ENCODE assay signal across 8 cellular contexts in genomic region chr1:228101614-228101993, GRCh38. TPM values are rescaled to one million over a fixed set of nuclear protein-coding genes. Genes with fewer than 3 reads are reported as not detected.
A peak's percentile ranks its signal among the peaks of the same experiment; 100 is the strongest.
DNase-seq lines count a peak whose midpoint lies in the region; ATAC-seq and TF ChIP-seq lines count a peak whose summit lies in the region.

No MANE protein-coding gene starts in this region.

- ATAC-seq in HG02798 (IDR thresholded peaks at IDR 0.05; ENCODE audit: poor library complexity, unreplicated experiment) (no peak), HG03159 (IDR thresholded peaks at IDR 0.05; ENCODE audit: unreplicated experiment) (no peak)

- peak; percentile 18 for DNase-seq in ACHN
- DNase-seq in HFFc6 = no peak
- DNase-seq in astrocyte of the cerebellum (ENCODE audit: low read depth) = no peak
- DNase-seq in mesothelial cell of epicardium (ENCODE audit: low spot score in 2 of 2, unreplicated experiment in 2 of 2) = no peak
- DNase-seq in nucleus accumbens (lab: John Stamatoyannopoulos, UW) = no peak
- no peak for DNase-seq in SW480 (ENCODE audit: low spot score)

- in situ Hi-C loops in ACHN (cut with HindIII; ENCODE audit: low pct_ligation_motif_present, low pct_unique_long_range_greater_than_20kb, low sequenced_read_pairs) = no loop called here
- in situ Hi-C loops in astrocyte of the cerebellum (cut with HindIII; ENCODE audit: low sequenced_read_pairs) = no loop called here

- no peaks in the 10 kb centered on the region for H3K9me3 Mint-ChIP-seq in HFFc6
- H3K9me3 Mint-ChIP-seq in mesothelial cell of epicardium = no peaks in the 10 kb centered on the region

- TF ChIP-seq CTCF in HFFc6 (IDR thresholded peaks at IDR 0.05) (no peak), astrocyte of the cerebellum (IDR thresholded peaks at IDR 0.05; ENCODE audit: low read depth, low read length, missing control alignments) (no peak), mesothelial cell of epicardium (IDR thresholded peaks at IDR 0.05; ENCODE audit: unreplicated experiment) (no peak)

- H3K27me3 Mint-ChIP-seq in HFFc6 (ENCODE audit: insufficient read depth) = peaks cover 13% of the 10 kb centered on the region
- no peaks in the 10 kb centered on the region for H3K27me3 Mint-ChIP-seq in mesothelial cell of epicardium (ENCODE audit: low read depth)

- H3K4me3 ChIP-seq in astrocyte of the cerebellum (ENCODE audit: low read depth, low read length) = peak overlapping the region; percentile 83

- peaks cover 17% of the 10 kb centered on the region for H3K36me3 Mint-ChIP-seq in HFFc6 (ENCODE audit: low read depth)
- peaks cover 17% of the 10 kb centered on the region for H3K36me3 Mint-ChIP-seq in mesothelial cell of epicardium

- peak overlapping the region; percentile 64 for H3K27ac Mint-ChIP-seq in HFFc6
- no peak overlapping the region for H3K27ac Mint-ChIP-seq in mesothelial cell of epicardium

- H3K4me1 Mint-ChIP-seq in HFFc6 (ENCODE audit: low read depth) (peaks cover 23% of the 10 kb centered on the region), mesothelial cell of epicardium (peaks cover 15% of the 10 kb centered on the region)

- peak overlapping the region; percentile 81 for H3K4me3 Mint-ChIP-seq in HFFc6
- H3K4me3 Mint-ChIP-seq in mesothelial cell of epicardium = peak overlapping the region; percentile 59

RNA-seq across cellular contexts. Expression of gene C1orf35, which starts 1.5 kb away (rescaled TPM):
- 10 to 100 TPM; 10.4 to 17.2 (median 12.5) TPM for total RNA-seq in HFFc6 (2021; fragmentation: NEBNext Ultra II Directional; extraction: Animal tissue kit (Norgen Biotek cat#: 25700))
- 19.3 to 20.9 TPM (median 20.2 TPM) in 3 replicates for total RNA-seq in mesothelial cell of epicardium

RNA-seq across cellular contexts. Expression of gene MRPL55, which starts 7.5 kb away (rescaled TPM):
- 10 to 100 TPM; 48.3 to 55.4 (median 49.6) TPM for total RNA-seq in HFFc6 (2021; fragmentation: NEBNext Ultra II Directional; extraction: Animal tissue kit (Norgen Biotek cat#: 25700))
- total RNA-seq in mesothelial cell of epicardium = 53.9 to 56.9 TPM (median 54.2 TPM) in 3 replicates

RNA-seq across cellular contexts. Expression of gene ARF1, which starts 19.1 kb away (rescaled TPM):
- total RNA-seq in HFFc6 (2021; fragmentation: NEBNext Ultra II Directional; extraction: Animal tissue kit (Norgen Biotek cat#: 25700)) = 100 to 1,000 TPM; 578 to 615 (median 590) TPM
- total RNA-seq in mesothelial cell of epicardium = 255 to 277 TPM (median 262 TPM) in 3 replicates

RNA-seq across cellular contexts. Expression of gene GUK1, which starts 38.5 kb away (rescaled TPM):
- total RNA-seq in HFFc6 (2021; fragmentation: NEBNext Ultra II Directional; extraction: Animal tissue kit (Norgen Biotek cat#: 25700)) = 100 to 1,000 TPM; 215 to 313 (median 247) TPM
- 129 to 136 TPM (median 135 TPM) in 3 replicates for total RNA-seq in mesothelial cell of epicardium

RNA-seq across cellular contexts. Expression of gene GJC2, which starts 48.1 kb away (rescaled TPM):
- 1 to 10 TPM; 1.1 to 2.3 (median 1.2) TPM for total RNA-seq in HFFc6 (2021; fragmentation: NEBNext Ultra II Directional; extraction: Animal tissue kit (Norgen Biotek cat#: 25700))
- 2.5 to 2.6 TPM (median 2.5 TPM) in 3 replicates for total RNA-seq in mesothelial cell of epicardium
